19 cellular contexts compared by ENCODE assay signal in the genomic region with DNA sequence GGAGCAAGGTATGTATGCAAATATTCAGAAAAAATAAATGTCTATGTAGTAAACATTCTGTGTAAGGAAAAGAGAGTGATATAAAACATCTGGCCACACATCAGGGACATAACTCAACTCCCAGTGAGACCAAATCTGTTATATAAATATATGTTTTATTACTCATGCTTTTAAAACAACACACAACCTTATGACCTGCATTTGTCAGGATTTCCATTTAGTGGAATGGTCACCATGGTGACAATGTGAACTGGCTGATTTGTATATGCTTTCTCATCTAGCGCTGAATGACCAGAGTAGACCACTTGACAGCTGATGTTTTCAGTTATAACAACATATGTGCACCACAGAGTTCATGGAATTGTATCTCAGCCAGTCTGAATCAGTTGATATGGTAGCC.
DNase-seq lines count a peak whose midpoint lies in the region; ATAC-seq, FAIRE-seq and TF ChIP-seq lines count a peak whose summit lies in the region.
"Had no signal": no experiment of that assay in that cellular context is flagged by ENCODE, and none has a peak within 500 bp of the region (broad histone marks: within the 10 kb centered on the region; RNA-seq: fewer than 3 reads in every experiment).

No MANE protein-coding gene starts in this region.

- no peaks in the 10 kb centered on the region for H3K4me1 Mint-ChIP-seq in natural killer cell treated with Interleukin-12 subunit alpha and Interleukin-12 subunit beta and Interleukin-15 and Interleukin-18, amount 100 ng/mL, for 72 hours (ENCODE audit: low read depth in 2 of 2)
- H3K4me1 Mint-ChIP-seq: stimulated activated naive B cell treated with anti-CD40 and anti-IgM and Interleukin-4, amounts not matched to agents 10 μg/mL and 1 μg/mL and 100 μg/mL, for 72 hours had no signal

- H4K5ac ChIP-seq in IMR-90 (ENCODE audit: low read depth, low read length), result no peak overlapping the region

- FAIRE-seq in islet of Langerhans (lab: Jason Lieb, UNC), result peak; percentile 80
- FAIRE-seq: GM12892 had no signal

- H3K14ac ChIP-seq in IMR-90 (replicated peaks; ENCODE audit: low read depth, low read length), result no peak overlapping the region

- no peak overlapping the region for H3K18ac ChIP-seq in IMR-90 (ENCODE audit: low read depth, low read length)

- no peak overlapping the region for H2AFZ ChIP-seq in IMR-90 (replicated peaks; ENCODE audit: low read length, poor library complexity)

- H3K4me1 ChIP-seq in IMR-90 (ENCODE audit: control insufficient read depth, insufficient read depth, low read length), result peaks cover 2% of the 10 kb centered on the region; the same call in 1 of the 2 replicates
- no peaks in the 10 kb centered on the region for H3K4me1 ChIP-seq in effector memory CD4-positive, alpha-beta T cell (ENCODE audit: control insufficient read depth, insufficient read depth, low read length, poor library complexity, severe bottlenecking)
- H3K4me1 ChIP-seq: psoas muscle had no signal

- H2BK20ac ChIP-seq in IMR-90 (ENCODE audit: low read depth, low read length), result no peak overlapping the region

- no peak overlapping the region; the same call in 1 of the 2 replicates for H4K91ac ChIP-seq in IMR-90 (ENCODE audit: insufficient read depth, low read depth, low read length)

- ATAC-seq in IMR-90 (ENCODE audit: low read depth) (peak; percentile 80), GM21390 (IDR thresholded peaks at IDR 0.05; ENCODE audit: unreplicated experiment) (no peak)
- ATAC-seq in natural killer cell treated with Interleukin-12 subunit alpha and Interleukin-12 subunit beta and Interleukin-15 and Interleukin-18, amount 100 ng/mL, for 72 hours, result no peak
- ATAC-seq: psoas muscle; stimulated activated naive B cell treated with anti-CD40 and anti-IgM and Interleukin-4, amounts not matched to agents 10 μg/mL and 1 μg/mL and 100 μg/mL, for 72 hours had no signal

- no peak overlapping the region for H3K56ac ChIP-seq in IMR-90 (ENCODE audit: extremely low read depth, insufficient read depth, low read length)

- no peak overlapping the region for H3K27ac ChIP-seq in IMR-90 (ENCODE audit: insufficient read depth, low read length)
- H3K27ac ChIP-seq in effector memory CD4-positive, alpha-beta T cell (ENCODE audit: insufficient read depth, low read length, poor library complexity, severe bottlenecking), result no peak overlapping the region
- H3K27ac ChIP-seq: psoas muscle had no signal

- H3K27me3 ChIP-seq in IMR-90 (ENCODE audit: control insufficient read depth, insufficient read depth, low read length), result no peaks in the 10 kb centered on the region; the same call in 1 of the 2 replicates
- H3K27me3 ChIP-seq in effector memory CD4-positive, alpha-beta T cell (replicated peaks; ENCODE audit: control insufficient read depth, insufficient read depth, low read length, poor library complexity, severe bottlenecking), result no peaks in the 10 kb centered on the region

- H3K9me1 ChIP-seq in IMR-90 (ENCODE audit: insufficient read depth, low read length), result no peaks in the 10 kb centered on the region

- H4K8ac ChIP-seq in IMR-90 (ENCODE audit: low read depth in 2 of 2, low read length in 2 of 2), result no peak overlapping the region

- H3K9me3 ChIP-seq in IMR-90 (ENCODE audit: control insufficient read depth, insufficient read depth, low read length), result no peaks in the 10 kb centered on the region
- no peaks in the 10 kb centered on the region for H3K9me3 ChIP-seq in effector memory CD4-positive, alpha-beta T cell (ENCODE audit: control insufficient read depth, low read length)
- H3K9me3 ChIP-seq: psoas muscle had no signal

- TF ChIP-seq CTCF in IMR-90 (conservative IDR thresholded peaks at IDR 0.05; ENCODE audit: low read depth, low read length), result no peak

- H3K79me1 ChIP-seq in IMR-90 (ENCODE audit: low read depth in 1 of 2, low read length in 2 of 2), result no peaks in the 10 kb centered on the region

- H3K4ac ChIP-seq in IMR-90 (ENCODE audit: low read depth, low read length), result no peak overlapping the region

- no peak overlapping the region for H3K23ac ChIP-seq in IMR-90 (ENCODE audit: low read depth, low read length)

- H3K27ac Mint-ChIP-seq in natural killer cell treated with Interleukin-12 subunit alpha and Interleukin-12 subunit beta and Interleukin-15 and Interleukin-18, amount 100 ng/mL, for 72 hours, result no peak overlapping the region
- H3K27ac Mint-ChIP-seq: activated CD4-positive, alpha-beta memory T cell treated with anti-CD3 and anti-CD28 coated beads for 36 hours; stimulated activated naive B cell treated with anti-CD40 and anti-IgM and Interleukin-4, amounts not matched to agents 10 μg/mL and 1 μg/mL and 100 μg/mL, for 72 hours; T-helper 1 cell treated with Interleukin-12 subunit alpha and Interleukin-12 subunit beta and Interleukin-4 antibody, amounts not matched to agents 30 μg/mL and 1 μg/mL, for 36 hours had no signal

- intact Hi-C loops in IMR-90 (cut with micrococcal nuclease), result no loop called here

- H3K27me3 Mint-ChIP-seq in natural killer cell treated with Interleukin-12 subunit alpha and Interleukin-12 subunit beta and Interleukin-15 and Interleukin-18, amount 100 ng/mL, for 72 hours, result no peaks in the 10 kb centered on the region

- H3K4me3 Mint-ChIP-seq in natural killer cell treated with Interleukin-12 subunit alpha and Interleukin-12 subunit beta and Interleukin-15 and Interleukin-18, amount 100 ng/mL, for 72 hours, result no peak overlapping the region
- H3K4me3 Mint-ChIP-seq: activated CD4-positive, alpha-beta memory T cell treated with anti-CD3 and anti-CD28 coated beads for 36 hours; stimulated activated naive B cell treated with anti-CD40 and anti-IgM and Interleukin-4, amounts not matched to agents 10 μg/mL and 1 μg/mL and 100 μg/mL, for 72 hours; T-helper 1 cell treated with Interleukin-12 subunit alpha and Interleukin-12 subunit beta and Interleukin-4 antibody, amounts not matched to agents 30 μg/mL and 1 μg/mL, for 36 hours had no signal

- dilution Hi-C loops in IMR-90 (cut with HindIII; ENCODE audit: low sequenced_read_pairs, unreplicated experiment), result no loop called here

- CTCF ChIA-PET in IMR-90 (lab: Yijun Ruan, JAX), result no interaction called here

- H2BK15ac ChIP-seq in IMR-90 (ENCODE audit: low read depth, low read length), result no peak overlapping the region

- no peak overlapping the region for H2AK9ac ChIP-seq in IMR-90 (replicated peaks; ENCODE audit: low read depth, low read length, poor library complexity)

- peak overlapping the region; percentile 1; the same call in 1 of the 2 replicates for H3K4me2 ChIP-seq in IMR-90 (ENCODE audit: low read depth, low read length)

- no peak overlapping the region for H2AK5ac ChIP-seq in IMR-90 (ENCODE audit: low read depth, low read length)

- no peaks in the 10 kb centered on the region for H3K36me3 Mint-ChIP-seq in natural killer cell treated with Interleukin-12 subunit alpha and Interleukin-12 subunit beta and Interleukin-15 and Interleukin-18, amount 100 ng/mL, for 72 hours
- H3K36me3 Mint-ChIP-seq: activated CD4-positive, alpha-beta memory T cell treated with anti-CD3 and anti-CD28 coated beads for 36 hours; stimulated activated naive B cell treated with anti-CD40 and anti-IgM and Interleukin-4, amounts not matched to agents 10 μg/mL and 1 μg/mL and 100 μg/mL, for 72 hours had no signal

- no peak overlapping the region for H2BK5ac ChIP-seq in IMR-90 (ENCODE audit: low read depth, low read length, poor library complexity, severe bottlenecking)

- no peak overlapping the region for H2BK120ac ChIP-seq in IMR-90 (ENCODE audit: low read depth, low read length)

- no peaks in the 10 kb centered on the region for H3K36me3 ChIP-seq in IMR-90 (ENCODE audit: control insufficient read depth, insufficient read depth, low read length)
- H3K36me3 ChIP-seq in effector memory CD4-positive, alpha-beta T cell (ENCODE audit: control insufficient read depth, insufficient read depth, low read length), result no peaks in the 10 kb centered on the region

- no peak for TF ChIP-seq RAD21 in IMR-90 (IDR thresholded peaks at IDR 0.05; ENCODE audit: low read length)

- TF ChIP-seq POLR2A in IMR-90 (IDR thresholded peaks at IDR 0.05; ENCODE audit: low read depth, low read length), result no peak

- H3K9ac ChIP-seq in IMR-90 (ENCODE audit: low read depth, low read length), result no peak overlapping the region

- POLR2A ChIA-PET in IMR-90 (lab: Charles Lee; ENCODE audit: unreplicated experiment), result no interaction called here

- no peaks in the 10 kb centered on the region for H4K20me1 ChIP-seq in IMR-90 (ENCODE audit: insufficient read depth, low read length)

- WGBS in IMR-90 (ENCODE audit: extremely low coverage in 2 of 2, insufficient read length in 1 of 2), 2 experiments, result 0% methylated on average over 1 of the region's 1 CpG; no CpG with 5 or more reads in 1 of the 2 experiments

- H3K4me3 ChIP-seq in IMR-90 (ENCODE audit: insufficient read depth, low read depth, low read length), result no peak overlapping the region
- no peak overlapping the region for H3K4me3 ChIP-seq in effector memory CD4-positive, alpha-beta T cell (ENCODE audit: insufficient read depth, low read depth, low read length, poor library complexity, severe bottlenecking)
- H3K4me3 ChIP-seq: psoas muscle had no signal

- in situ Hi-C loops in IMR-90 (cut with MboI; ENCODE audit: low sequenced_read_pairs), result no loop called here

- no TSS peak for BruUV-seq in IMR-90 (replicated peaks; lab: Mats Ljungman, UMichigan)

- DNase-seq in AG08396 (ENCODE audit: low spot score) (peak; percentile 23), IMR-90 (peak; percentile 94), brain pericyte (ENCODE audit: low read depth, low spot score) (peak; percentile 88), GM19240 (ENCODE audit: insufficient read length, low spot score) (no peak)
- DNase-seq in effector memory CD4-positive, alpha-beta T cell, result no peak
- DNase-seq in natural killer cell treated with Interleukin-12 subunit alpha and Interleukin-12 subunit beta and Interleukin-15 and Interleukin-18, amount 100 ng/mL, for 72 hours (ENCODE audit: low spot score), result no peak
- DNase-seq: activated CD4-positive, alpha-beta memory T cell treated with anti-CD3 and anti-CD28 coated beads for 36 hours; activated effector memory CD4-positive, alpha-beta T cell treated with Interleukin-2 at 50 U/mL for 16 hours; DMS79 treated with DMSO at 0.1 percent for 48 hours; erythroblast; NCI-H2171 treated with DMSO at 0.1 percent for 48 hours; OCI-M1; psoas muscle; stimulated activated CD4-positive, alpha-beta T cell treated with anti-CD3 and anti-CD28 coated beads, Interleukin-4, amount 100 ng/mL, for 4 hours; stimulated activated naive B cell treated with anti-CD40 and anti-IgM and Interleukin-4, amounts not matched to agents 10 μg/mL and 1 μg/mL and 100 μg/mL, for 72 hours had no signal

- no peaks in the 10 kb centered on the region for H3K9me3 Mint-ChIP-seq in natural killer cell treated with Interleukin-12 subunit alpha and Interleukin-12 subunit beta and Interleukin-15 and Interleukin-18, amount 100 ng/mL, for 72 hours
- H3K9me3 Mint-ChIP-seq: T-helper 1 cell treated with Interleukin-12 subunit alpha and Interleukin-12 subunit beta and Interleukin-4 antibody, amounts not matched to agents 30 μg/mL and 1 μg/mL, for 36 hours had no signal

TF ChIP-seq in IMR-90, 13 proteins besides CTCF, POLR2A, EP300 and RAD21:
- no peak for TF ChIP-seq CEBPB (IDR thresholded peaks at IDR 0.05; ENCODE audit: low read depth, low read length)
- no peak for TF ChIP-seq SMC3 (IDR thresholded peaks at IDR 0.05; ENCODE audit: low read depth, low read length)
TF ChIP-seq in IMR-90: peak in this region for 0.

Comparison
In these comparisons a context has a peak if more than half of its experiments do, and no peak if none do; other contexts are left out.
1. DNase-seq: peak in AG08396 (single experiment), IMR-90 (single experiment) and brain pericyte (single experiment); none in effector memory CD4-positive, alpha-beta T cell (0 of 3), GM19240 (single experiment) and natural killer cell treated with Interleukin-12 subunit alpha and Interleukin-12 subunit beta and Interleukin-15 and Interleukin-18, amount 100 ng/mL, for 72 hours (single experiment).